ENCODE assay signal across 8 cellular contexts in the genomic region with DNA sequence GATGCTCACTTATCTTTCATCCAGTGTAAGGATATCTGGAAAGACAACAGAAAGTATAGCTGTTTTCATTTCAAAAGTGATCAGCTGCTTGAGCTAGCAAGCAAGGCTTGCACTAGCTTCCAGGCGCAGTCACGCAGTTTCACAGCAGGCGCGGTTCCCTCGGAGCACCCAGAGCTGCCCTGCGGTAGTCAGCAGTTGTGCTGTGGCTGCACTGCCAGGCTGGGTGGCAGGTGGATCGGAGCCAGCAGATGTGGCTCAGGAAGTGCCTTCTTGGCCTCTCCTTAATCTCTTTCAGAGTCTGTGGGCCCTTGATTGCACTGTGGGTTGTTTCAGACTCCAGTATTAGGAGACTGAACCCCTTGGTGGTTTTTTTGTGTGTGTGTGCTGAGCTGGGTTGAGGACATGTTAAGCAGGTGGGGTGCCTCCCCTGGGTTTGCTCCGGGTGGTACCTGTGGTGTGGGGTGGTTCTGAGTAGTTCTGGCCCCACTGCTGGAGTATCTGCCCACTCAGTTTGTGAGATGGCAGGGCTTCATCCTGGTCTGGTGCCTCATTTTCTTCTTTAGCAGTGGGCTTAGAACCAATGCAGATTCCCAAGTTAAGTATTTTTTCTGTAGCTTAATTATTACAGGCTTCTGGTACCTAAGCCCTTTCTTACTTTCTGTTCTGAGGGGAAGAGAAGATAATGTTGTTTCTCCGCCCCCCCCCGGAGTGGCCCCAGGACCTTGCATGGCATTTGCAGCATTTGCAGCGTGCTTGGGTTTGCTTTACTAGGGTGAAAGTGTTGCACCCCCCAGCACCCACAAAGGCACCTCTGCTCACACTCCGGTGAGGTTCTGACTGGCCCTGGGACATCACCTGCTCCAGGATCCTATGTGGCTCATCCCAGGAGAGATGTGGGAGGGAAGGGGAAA. TPM values are rescaled to one million over a fixed set of nuclear protein-coding genes. Genes with fewer than 3 reads are reported as not detected.
DNase-seq lines count a peak whose midpoint lies in the region; ATAC-seq lines count a peak whose summit lies in the region.

No MANE protein-coding gene starts in this region.

- DNase-seq in NCI-H2107 treated with DMSO at 0.1 percent for 48 hours (lab: John Stamatoyannopoulos, UW; ENCODE audit: unreplicated experiment): peak; percentile 59
- peak; percentile 52 for DNase-seq in activated naive CD4-positive, alpha-beta T cell treated with Interleukin-2 at 50 U/mL for 16 hours
- no peak for DNase-seq in NCI-H2196 (lab: John Stamatoyannopoulos, UW; ENCODE audit: unreplicated experiment)
- no peak for DNase-seq in sciatic nerve (ENCODE audit: low spot score)
- no peak for DNase-seq in 8988T

- H3K9me3 ChIP-seq in skeletal muscle satellite cell (replicated peaks; ENCODE audit: low read length): no peaks in the 10 kb centered on the region

- peaks cover 14% of the 10 kb centered on the region for H3K36me3 ChIP-seq in skeletal muscle satellite cell (ENCODE audit: insufficient read depth, low read length)

- H3K4me1 ChIP-seq in skeletal muscle satellite cell (ENCODE audit: control insufficient read depth, insufficient read depth, low read length): peaks cover 58% of the 10 kb centered on the region

- intact Hi-C loops in sciatic nerve (cut with DNase I): no loop called here

- H3K4me3 ChIP-seq in skeletal muscle satellite cell (ENCODE audit: low read length): no peak overlapping the region

- peak; percentile 25 for ATAC-seq in GM21360 (IDR thresholded peaks at IDR 0.05; ENCODE audit: unreplicated experiment)
- no peak for ATAC-seq in GM19023 (IDR thresholded peaks at IDR 0.05; ENCODE audit: unreplicated experiment)
- no peak for ATAC-seq in sciatic nerve

- no peaks in the 10 kb centered on the region for H3K27me3 ChIP-seq in skeletal muscle satellite cell (ENCODE audit: control insufficient read depth, insufficient read depth, low read length)

- H3K4me2 ChIP-seq in skeletal muscle satellite cell (ENCODE audit: low read length): peak overlapping the region; percentile 56

- no peak overlapping the region for H3K9ac ChIP-seq in skeletal muscle satellite cell (ENCODE audit: low read depth, low read length)

RNA-seq across cellular contexts. Expression of a gene that starts 16.4 kb away (rescaled TPM):
- 14.6 and 16.5 TPM in 2 replicates for total RNA-seq in skeletal muscle satellite cell (2012; rRNA removed)
- total RNA-seq in sciatic nerve: 28.6 TPM

Comparison
In these comparisons a context has a peak if more than half of its experiments do, and no peak if none do; other contexts are left out.
1. DNase-seq: peak in NCI-H2107 treated with DMSO at 0.1 percent for 48 hours (single experiment) and activated naive CD4-positive, alpha-beta T cell treated with Interleukin-2 at 50 U/mL for 16 hours (single experiment); none in NCI-H2196 (single experiment), sciatic nerve (single experiment) and 8988T (single experiment).